ENCODE assay signal across 1 cellular context in the genomic region with DNA sequence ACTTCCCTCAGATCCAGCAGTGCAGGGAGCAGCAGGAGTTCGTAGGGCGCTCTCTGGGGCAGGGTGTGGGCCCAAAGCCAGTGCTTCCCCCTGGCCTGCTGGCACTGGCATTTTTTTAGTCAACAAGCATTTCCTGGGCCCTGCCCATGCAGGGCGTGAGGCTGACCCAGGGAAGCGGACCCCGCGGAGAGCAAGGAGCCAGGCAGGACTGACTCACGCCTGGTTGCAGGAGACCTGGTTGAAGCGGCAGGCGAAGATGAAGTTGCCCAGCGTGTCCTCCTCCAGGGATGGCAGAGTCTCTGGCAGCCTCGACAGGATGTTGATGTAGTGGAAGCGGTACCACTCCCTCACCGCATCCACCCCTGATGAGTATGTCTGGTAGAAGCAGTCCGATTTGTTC.
TF ChIP-seq lines count a peak whose summit lies in the region.

No MANE protein-coding gene starts in this region.

TF ChIP-seq in A549, 52 proteins besides CTCF, POLR2A, EP300 and RAD21 (continued from another document):
- TF ChIP-seq, protein P1, sequence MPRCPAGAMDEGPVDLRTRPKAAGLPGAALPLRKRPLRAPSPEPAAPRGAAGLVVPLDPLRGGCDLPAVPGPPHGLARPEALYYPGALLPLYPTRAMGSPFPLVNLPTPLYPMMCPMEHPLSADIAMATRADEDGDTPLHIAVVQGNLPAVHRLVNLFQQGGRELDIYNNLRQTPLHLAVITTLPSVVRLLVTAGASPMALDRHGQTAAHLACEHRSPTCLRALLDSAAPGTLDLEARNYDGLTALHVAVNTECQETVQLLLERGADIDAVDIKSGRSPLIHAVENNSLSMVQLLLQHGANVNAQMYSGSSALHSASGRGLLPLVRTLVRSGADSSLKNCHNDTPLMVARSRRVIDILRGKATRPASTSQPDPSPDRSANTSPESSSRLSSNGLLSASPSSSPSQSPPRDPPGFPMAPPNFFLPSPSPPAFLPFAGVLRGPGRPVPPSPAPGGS (IDR thresholded peaks at IDR 0.05): peak; percentile 18; the same call in 1 of the 3 replicates
- TF ChIP-seq CBX2 (IDR thresholded peaks at IDR 0.05; ENCODE audit: borderline replicate concordance, low read depth) (no peak), JUNB (IDR thresholded peaks at IDR 0.05) (0 out of 2 replicates have a peak, but pooled peaks have one; percentile 19), RCOR1 (IDR thresholded peaks at IDR 0.05; ENCODE audit: low read depth, low read length) (no peak), TP53 (CRISPR knock-in tag; IDR thresholded peaks at IDR 0.05) (no peak), RARB (CRISPR knock-in tag; IDR thresholded peaks at IDR 0.05) (no peak), MAZ (IDR thresholded peaks at IDR 0.05; ENCODE audit: borderline replicate concordance, low read depth, low read length) (no peak), ZSCAN20 (CRISPR knock-in tag; IDR thresholded peaks at IDR 0.05) (peak; percentile 40; the same call in 1 of the 2 replicates), KDM1A (IDR thresholded peaks at IDR 0.05; ENCODE audit: low read depth) (no peak), GATA3 (IDR thresholded peaks at IDR 0.05; ENCODE audit: borderline replicate concordance) (peak; percentile 73; the same call in 1 of the 2 replicates), JUN (IDR thresholded peaks at IDR 0.05) (peak in 1 of 2 experiments; percentile 64; a peak in 3 of 5 replicates), ZNF302 (CRISPR knock-in tag; IDR thresholded peaks at IDR 0.05) (peak; percentile 80), ZFP36 (IDR thresholded peaks at IDR 0.05; ENCODE audit: borderline replicate concordance, partially characterized antibody) (no peak), ZC3H11A (IDR thresholded peaks at IDR 0.05) (no peak), SREBF2 (IDR thresholded peaks at IDR 0.05) (no peak), FOSL2 (IDR thresholded peaks at IDR 0.05) (0 out of 2 replicates have a peak, but pooled peaks have one; percentile 19), FOSL2 (CRISPR knock-in tag; IDR thresholded peaks at IDR 0.05) (peak; percentile 90), SMC3 (IDR thresholded peaks at IDR 0.05) (peak; percentile 34; the same call in 1 of the 3 replicates), FOSB (CRISPR knock-in tag; IDR thresholded peaks at IDR 0.05) (no peak), FOXS1 (CRISPR knock-in tag; IDR thresholded peaks at IDR 0.05) (peak; percentile 85), CBX8 (IDR thresholded peaks at IDR 0.05) (no peak), MYC (IDR thresholded peaks at IDR 0.05; ENCODE audit: borderline replicate concordance, low read length) (no peak), HOXB5 (CRISPR knock-in tag; IDR thresholded peaks at IDR 0.05) (peak; percentile 48), RFX5 (IDR thresholded peaks at IDR 0.05) (no peak), POLR2AphosphoS2 (conservative IDR thresholded peaks at IDR 0.05; ENCODE audit: low read length) (no peak), EHMT2 (IDR thresholded peaks at IDR 0.05; ENCODE audit: low read depth) (no peak), CEBPB (IDR thresholded peaks at IDR 0.05) (peak in 1 of 2 experiments; percentile 46; a peak in 1 of 4 replicates), MAFK (IDR thresholded peaks at IDR 0.05; ENCODE audit: partially characterized antibody) (peak; percentile 64), RNF2 (IDR thresholded peaks at IDR 0.05; ENCODE audit: borderline replicate concordance, low read depth) (no peak), NR3C1 (IDR thresholded peaks at IDR 0.05) (no peak), KDM5A (IDR thresholded peaks at IDR 0.05) (no peak), HOXA7 (CRISPR knock-in tag; IDR thresholded peaks at IDR 0.05) (no peak)
- TF ChIP-seq, protein P2, sequence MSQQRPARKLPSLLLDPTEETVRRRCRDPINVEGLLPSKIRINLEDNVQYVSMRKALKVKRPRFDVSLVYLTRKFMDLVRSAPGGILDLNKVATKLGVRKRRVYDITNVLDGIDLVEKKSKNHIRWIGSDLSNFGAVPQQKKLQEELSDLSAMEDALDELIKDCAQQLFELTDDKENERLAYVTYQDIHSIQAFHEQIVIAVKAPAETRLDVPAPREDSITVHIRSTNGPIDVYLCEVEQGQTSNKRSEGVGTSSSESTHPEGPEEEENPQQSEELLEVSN (IDR thresholded peaks at IDR 0.05; ENCODE audit: borderline replicate concordance, low read depth): peak; percentile 74
- TF ChIP-seq, protein P3, sequence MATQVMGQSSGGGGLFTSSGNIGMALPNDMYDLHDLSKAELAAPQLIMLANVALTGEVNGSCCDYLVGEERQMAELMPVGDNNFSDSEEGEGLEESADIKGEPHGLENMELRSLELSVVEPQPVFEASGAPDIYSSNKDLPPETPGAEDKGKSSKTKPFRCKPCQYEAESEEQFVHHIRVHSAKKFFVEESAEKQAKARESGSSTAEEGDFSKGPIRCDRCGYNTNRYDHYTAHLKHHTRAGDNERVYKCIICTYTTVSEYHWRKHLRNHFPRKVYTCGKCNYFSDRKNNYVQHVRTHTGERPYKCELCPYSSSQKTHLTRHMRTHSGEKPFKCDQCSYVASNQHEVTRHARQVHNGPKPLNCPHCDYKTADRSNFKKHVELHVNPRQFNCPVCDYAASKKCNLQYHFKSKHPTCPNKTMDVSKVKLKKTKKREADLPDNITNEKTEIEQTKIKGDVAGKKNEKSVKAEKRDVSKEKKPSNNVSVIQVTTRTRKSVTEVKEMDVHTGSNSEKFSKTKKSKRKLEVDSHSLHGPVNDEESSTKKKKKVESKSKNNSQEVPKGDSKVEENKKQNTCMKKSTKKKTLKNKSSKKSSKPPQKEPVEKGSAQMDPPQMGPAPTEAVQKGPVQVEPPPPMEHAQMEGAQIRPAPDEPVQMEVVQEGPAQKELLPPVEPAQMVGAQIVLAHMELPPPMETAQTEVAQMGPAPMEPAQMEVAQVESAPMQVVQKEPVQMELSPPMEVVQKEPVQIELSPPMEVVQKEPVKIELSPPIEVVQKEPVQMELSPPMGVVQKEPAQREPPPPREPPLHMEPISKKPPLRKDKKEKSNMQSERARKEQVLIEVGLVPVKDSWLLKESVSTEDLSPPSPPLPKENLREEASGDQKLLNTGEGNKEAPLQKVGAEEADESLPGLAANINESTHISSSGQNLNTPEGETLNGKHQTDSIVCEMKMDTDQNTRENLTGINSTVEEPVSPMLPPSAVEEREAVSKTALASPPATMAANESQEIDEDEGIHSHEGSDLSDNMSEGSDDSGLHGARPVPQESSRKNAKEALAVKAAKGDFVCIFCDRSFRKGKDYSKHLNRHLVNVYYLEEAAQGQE (IDR thresholded peaks at IDR 0.05): no peak
- TF ChIP-seq, protein P4, sequence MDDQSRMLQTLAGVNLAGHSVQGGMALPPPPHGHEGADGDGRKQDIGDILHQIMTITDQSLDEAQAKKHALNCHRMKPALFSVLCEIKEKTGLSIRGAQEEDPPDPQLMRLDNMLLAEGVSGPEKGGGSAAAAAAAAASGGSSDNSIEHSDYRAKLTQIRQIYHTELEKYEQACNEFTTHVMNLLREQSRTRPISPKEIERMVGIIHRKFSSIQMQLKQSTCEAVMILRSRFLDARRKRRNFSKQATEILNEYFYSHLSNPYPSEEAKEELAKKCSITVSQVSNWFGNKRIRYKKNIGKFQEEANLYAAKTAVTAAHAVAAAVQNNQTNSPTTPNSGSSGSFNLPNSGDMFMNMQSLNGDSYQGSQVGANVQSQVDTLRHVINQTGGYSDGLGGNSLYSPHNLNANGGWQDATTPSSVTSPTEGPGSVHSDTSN (IDR thresholded peaks at IDR 0.05): 0 out of 2 replicates have a peak, but pooled peaks have one; percentile 49
- TF ChIP-seq, protein P5, sequence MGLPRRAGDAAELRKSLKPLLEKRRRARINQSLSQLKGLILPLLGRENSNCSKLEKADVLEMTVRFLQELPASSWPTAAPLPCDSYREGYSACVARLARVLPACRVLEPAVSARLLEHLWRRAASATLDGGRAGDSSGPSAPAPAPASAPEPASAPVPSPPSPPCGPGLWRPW (IDR thresholded peaks at IDR 0.05): no peak
- TF ChIP-seq, protein P6, sequence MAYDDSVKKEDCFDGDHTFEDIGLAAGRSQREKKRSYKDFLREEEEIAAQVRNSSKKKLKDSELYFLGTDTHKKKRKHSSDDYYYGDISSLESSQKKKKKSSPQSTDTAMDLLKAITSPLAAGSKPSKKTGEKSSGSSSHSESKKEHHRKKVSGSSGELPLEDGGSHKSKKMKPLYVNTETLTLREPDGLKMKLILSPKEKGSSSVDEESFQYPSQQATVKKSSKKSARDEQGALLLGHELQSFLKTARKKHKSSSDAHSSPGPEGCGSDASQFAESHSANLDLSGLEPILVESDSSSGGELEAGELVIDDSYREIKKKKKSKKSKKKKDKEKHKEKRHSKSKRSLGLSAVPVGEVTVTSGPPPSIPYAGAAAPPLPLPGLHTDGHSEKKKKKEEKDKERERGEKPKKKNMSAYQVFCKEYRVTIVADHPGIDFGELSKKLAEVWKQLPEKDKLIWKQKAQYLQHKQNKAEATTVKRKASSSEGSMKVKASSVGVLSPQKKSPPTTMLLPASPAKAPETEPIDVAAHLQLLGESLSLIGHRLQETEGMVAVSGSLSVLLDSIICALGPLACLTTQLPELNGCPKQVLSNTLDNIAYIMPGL (CRISPR knock-in tag; IDR thresholded peaks at IDR 0.05; ENCODE audit: borderline replicate concordance): no peak
